Comparison of ENCODE assay signal across 20 cellular contexts in the genomic region with DNA sequence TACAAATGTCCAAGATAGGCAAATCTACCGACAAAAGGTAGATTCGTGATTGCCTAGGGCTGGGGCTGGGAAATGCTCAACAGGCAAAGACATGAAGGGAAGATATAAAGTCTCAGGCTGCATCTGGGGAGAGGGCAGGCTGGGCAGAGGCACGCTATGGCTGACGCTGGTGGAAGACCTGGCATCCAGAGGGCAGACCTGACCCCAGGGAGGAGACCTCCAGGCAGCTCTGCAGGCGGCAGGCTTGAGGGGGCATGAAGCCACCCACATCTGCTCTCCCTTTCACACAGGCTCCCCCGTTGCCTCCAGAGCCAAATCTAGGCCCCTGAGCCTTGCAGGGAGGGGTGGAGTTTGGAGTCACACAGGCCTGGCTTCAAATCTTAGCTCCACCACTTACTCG.
"Had no signal": no experiment of that assay in that cellular context is flagged by ENCODE, and none has a peak within 500 bp of the region (broad histone marks: within the 10 kb centered on the region; RNA-seq: fewer than 3 reads in every experiment).

No MANE protein-coding gene starts in this region.

- H3K36me3 Mint-ChIP-seq: activated CD8-positive, alpha-beta memory T cell treated with anti-CD3 and anti-CD28 coated beads, Interleukin-2, amount 10 ng/mL, durations not matched to agents 7 days and 5 days; activated naive CD8-positive, alpha-beta T cell; brain had no signal

- H3K4me1 Mint-ChIP-seq: activated CD4-positive, alpha-beta T cell treated with anti-CD3 and anti-CD28 coated beads, Interleukin-2, amount 10 ng/mL, durations not matched to agents 24 days and 14 days; activated CD8-positive, alpha-beta memory T cell treated with anti-CD3 and anti-CD28 coated beads, Interleukin-2, amount 10 ng/mL, durations not matched to agents 7 days and 5 days; activated T-helper 17 cell treated with anti-CD3 and anti-CD28 coated beads, Interleukin-2, amount 50 U/mL, for 72 hours had no signal

- H3K4me3 Mint-ChIP-seq: activated CD4-positive, alpha-beta T cell treated with anti-CD3 and anti-CD28 coated beads, Interleukin-2, amount 10 ng/mL, durations not matched to agents 24 days and 14 days; activated CD8-positive, alpha-beta memory T cell treated with anti-CD3 and anti-CD28 coated beads, Interleukin-2, amount 10 ng/mL, durations not matched to agents 7 days and 5 days; activated naive CD4-positive, alpha-beta T cell treated with anti-CD3 and anti-CD28 coated beads for 36 hours; activated naive CD8-positive, alpha-beta T cell; activated T-cell treated with anti-CD3 and anti-CD28 coated beads, Interleukin-2, amount 50 U/mL, for 4 hours; activated T-helper 17 cell treated with anti-CD3 and anti-CD28 coated beads, Interleukin-2, amount 50 U/mL, for 72 hours; brain; T-helper 1 cell treated with Interleukin-12 subunit alpha and Interleukin-12 subunit beta and Interleukin-4 antibody, amounts not matched to agents 30 μg/mL and 1 μg/mL, for 36 hours had no signal

- ATAC-seq: activated CD8-positive, alpha-beta memory T cell treated with anti-CD3 and anti-CD28 coated beads, Interleukin-2, amount 10 ng/mL, durations not matched to agents 7 days and 5 days; activated T-cell treated with anti-CD3 and anti-CD28 coated beads, Interleukin-2, amount 50 U/mL, for 4 hours; activated T-helper 17 cell treated with anti-CD3 and anti-CD28 coated beads, Interleukin-2, amount 50 U/mL, for 72 hours had no signal

- DNase-seq: activated CD4-positive, alpha-beta T cell treated with anti-CD3 and anti-CD28 coated beads for 1 hour; activated CD4-positive, alpha-beta T cell treated with anti-CD3 and anti-CD28 coated beads, Interleukin-2, amount 10 ng/mL, durations not matched to agents 24 days and 14 days; activated CD4-positive, alpha-beta T cell treated with anti-CD3 and anti-CD28 coated beads, Interleukin-2, amount 50 U/mL, for 48 hours; activated CD8-positive, alpha-beta memory T cell treated with anti-CD3 and anti-CD28 coated beads, Interleukin-2, amount 10 ng/mL, durations not matched to agents 7 days and 5 days; activated gamma-delta T cell; activated naive CD4-positive, alpha-beta T cell treated with anti-CD3 and anti-CD28 coated beads for 36 hours; activated T-cell treated with anti-CD3 and anti-CD28 coated beads, Interleukin-2, amount 50 U/mL, for 4 hours; amygdala; MM.1S; NCI-H1105; NCI-H1436 treated with DMSO at 0.1 percent for 48 hours; NCI-H187; NCI-H2081 treated with DMSO at 0.1 percent for 48 hours; NCI-H446; NCI-H524; SHP77 treated with DMSO at 0.1 percent for 48 hours had no signal

- H3K9me3 Mint-ChIP-seq: activated CD4-positive, alpha-beta T cell treated with anti-CD3 and anti-CD28 coated beads, Interleukin-2, amount 10 ng/mL, durations not matched to agents 24 days and 14 days; activated naive CD4-positive, alpha-beta T cell treated with anti-CD3 and anti-CD28 coated beads for 36 hours; activated T-cell treated with anti-CD3 and anti-CD28 coated beads, Interleukin-2, amount 50 U/mL, for 4 hours; activated T-helper 17 cell treated with anti-CD3 and anti-CD28 coated beads, Interleukin-2, amount 50 U/mL, for 72 hours; T-helper 1 cell treated with Interleukin-12 subunit alpha and Interleukin-12 subunit beta and Interleukin-4 antibody, amounts not matched to agents 30 μg/mL and 1 μg/mL, for 36 hours had no signal

- H3K27ac Mint-ChIP-seq: activated CD4-positive, alpha-beta T cell treated with anti-CD3 and anti-CD28 coated beads, Interleukin-2, amount 10 ng/mL, durations not matched to agents 24 days and 14 days; activated CD8-positive, alpha-beta memory T cell treated with anti-CD3 and anti-CD28 coated beads, Interleukin-2, amount 10 ng/mL, durations not matched to agents 7 days and 5 days; activated naive CD4-positive, alpha-beta T cell treated with anti-CD3 and anti-CD28 coated beads for 36 hours; activated naive CD8-positive, alpha-beta T cell; activated T-helper 17 cell treated with anti-CD3 and anti-CD28 coated beads, Interleukin-2, amount 50 U/mL, for 72 hours; brain; T-helper 1 cell treated with Interleukin-12 subunit alpha and Interleukin-12 subunit beta and Interleukin-4 antibody, amounts not matched to agents 30 μg/mL and 1 μg/mL, for 36 hours had no signal
